15 cellular contexts compared by ENCODE assay signal in genomic region chr22:42794551-42795510, GRCh38.
DNase-seq lines count a peak whose midpoint lies in the region; ATAC-seq and TF ChIP-seq lines count a peak whose summit lies in the region.
"Had no signal": no experiment of that assay in that cellular context is flagged by ENCODE, and none has a peak within 500 bp of the region (broad histone marks: within the 10 kb centered on the region; RNA-seq: fewer than 3 reads in every experiment).

No MANE protein-coding gene starts in this region.

- POLR2A ChIA-PET in WTC11 (lab: Charles Lee) = interaction anchor here (0.6 kb wide), 1 partner anchor 323 kb away, joined by 3 read pairs; no protein-coding TSS in a partner anchor

- CTCF ChIA-PET in WTC11 (lab: Charles Lee) = interaction anchor here (0.6 to 2.2 kb wide), 6 partner anchors 12 to 180 kb away, joined by 3 to 7 read pairs (median 4); partner anchors contain the start of gene POLDIP3

- H3K9me3 Mint-ChIP-seq in WTC11 = no peaks in the 10 kb centered on the region
- no peaks in the 10 kb centered on the region for H3K9me3 Mint-ChIP-seq in stimulated activated effector memory CD8-positive, alpha-beta T cell treated with anti-CD3 and anti-CD28 coated beads, Interleukin-12 subunit alpha, Interleukin-12 subunit beta, amount 100 ng/mL, for 72 hours

- no peaks in the 10 kb centered on the region for H3K36me3 ChIP-seq in H7 (replicated peaks; ENCODE audit: control insufficient read depth, insufficient read depth, low read length)

- ATAC-seq in WTC11 = peak; percentile 70
- ATAC-seq in stimulated activated effector memory CD8-positive, alpha-beta T cell treated with anti-CD3 and anti-CD28 coated beads, Interleukin-12 subunit alpha, Interleukin-12 subunit beta, amount 100 ng/mL, for 72 hours = peak; percentile 22
- ATAC-seq: mucosa of descending colon had no signal

- no peak for TF ChIP-seq CTCF in WTC11 (IDR thresholded peaks at IDR 0.05)

- H3K27ac Mint-ChIP-seq in WTC11 = peak overlapping the region; percentile 82
- peak overlapping the region; percentile 84 for H3K27ac Mint-ChIP-seq in stimulated activated effector memory CD8-positive, alpha-beta T cell treated with anti-CD3 and anti-CD28 coated beads, Interleukin-12 subunit alpha, Interleukin-12 subunit beta, amount 100 ng/mL, for 72 hours

- no peaks in the 10 kb centered on the region for H3K27me3 Mint-ChIP-seq in WTC11 (ENCODE audit: low read depth)

- no peak overlapping the region for H3K4me3 Mint-ChIP-seq in WTC11
- H3K4me3 Mint-ChIP-seq in stimulated activated effector memory CD8-positive, alpha-beta T cell treated with anti-CD3 and anti-CD28 coated beads, Interleukin-12 subunit alpha, Interleukin-12 subunit beta, amount 100 ng/mL, for 72 hours = no peak overlapping the region

- no peaks in the 10 kb centered on the region for H3K36me3 Mint-ChIP-seq in WTC11
- peaks cover 32% of the 10 kb centered on the region for H3K36me3 Mint-ChIP-seq in stimulated activated effector memory CD8-positive, alpha-beta T cell treated with anti-CD3 and anti-CD28 coated beads, Interleukin-12 subunit alpha, Interleukin-12 subunit beta, amount 100 ng/mL, for 72 hours

- DNase-seq in H7 (peak; percentile 77), WTC11 (ENCODE audit: low spot score) (peak; percentile 49), islet precursor cell (peak; percentile 56)
- no peak for DNase-seq in stimulated activated effector memory CD8-positive, alpha-beta T cell treated with anti-CD3 and anti-CD28 coated beads, Interleukin-12 subunit alpha, Interleukin-12 subunit beta, amount 100 ng/mL, for 72 hours (ENCODE audit: low spot score in 2 of 2)
- no peak for DNase-seq in stimulated activated naive CD4-positive, alpha-beta T cell (lab: John Stamatoyannopoulos, UW)
- no peak for DNase-seq in stimulated activated CD4-positive, alpha-beta T cell treated with anti-CD3 and anti-CD28 coated beads, Interleukin-2, amount 100 ng/mL, for 24 hours
- DNase-seq in activated effector memory CD4-positive, alpha-beta T cell treated with anti-CD3 and anti-CD28 coated beads, Interleukin-2, amount 50 U/mL, for 16 hours = no peak
- DNase-seq: activated CD4-positive, alpha-beta T cell treated with anti-CD3 and anti-CD28 coated beads, Interleukin-2, amount 50 U/mL, for 4 hours; activated gamma-delta T cell; caudate nucleus; erythroblast; MG63; mucosa of descending colon; NCI-H446 treated with DMSO at 0.1 percent for 48 hours had no signal

- no peak overlapping the region for H3K4me3 ChIP-seq in H7 (ENCODE audit: insufficient read depth, low read depth, low read length)
- H3K4me3 ChIP-seq: MG63, mucosa of descending colon, thoracic aorta had no signal

- no peaks in the 10 kb centered on the region for H3K27me3 ChIP-seq in H7 (ENCODE audit: control insufficient read depth, insufficient read depth, low read length)
- H3K27me3 ChIP-seq: MG63 had no signal

- H3K4me1 Mint-ChIP-seq in WTC11 = peaks cover 8% of the 10 kb centered on the region; the same call in 1 of the 2 replicates
- no peaks in the 10 kb centered on the region for H3K4me1 Mint-ChIP-seq in stimulated activated effector memory CD8-positive, alpha-beta T cell treated with anti-CD3 and anti-CD28 coated beads, Interleukin-12 subunit alpha, Interleukin-12 subunit beta, amount 100 ng/mL, for 72 hours

TF ChIP-seq in WTC11, 78 proteins besides CTCF, POLR2A, EP300 and RAD21:
- TF ChIP-seq ZNF219 (CRISPR knock-in tag; IDR thresholded peaks at IDR 0.05; ENCODE audit: borderline replicate concordance) (no peak), ZNF121 (CRISPR knock-in tag; IDR thresholded peaks at IDR 0.05) (peak; percentile 90)

Comparison
In these comparisons a context has a peak if more than half of its experiments do, and no peak if none do; other contexts are left out.
1. DNase-seq: peak in H7 (single experiment), WTC11 (single experiment) and islet precursor cell (single experiment); none in stimulated activated effector memory CD8-positive, alpha-beta T cell treated with anti-CD3 and anti-CD28 coated beads, Interleukin-12 subunit alpha, Interleukin-12 subunit beta, amount 100 ng/mL, for 72 hours (0 of 2), stimulated activated naive CD4-positive, alpha-beta T cell (0 of 6), stimulated activated CD4-positive, alpha-beta T cell treated with anti-CD3 and anti-CD28 coated beads, Interleukin-2, amount 100 ng/mL, for 24 hours (0 of 2) and activated effector memory CD4-positive, alpha-beta T cell treated with anti-CD3 and anti-CD28 coated beads, Interleukin-2, amount 50 U/mL, for 16 hours (single experiment).